Comparison of ENCODE assay signal across 8 cellular contexts in the genomic region with DNA sequence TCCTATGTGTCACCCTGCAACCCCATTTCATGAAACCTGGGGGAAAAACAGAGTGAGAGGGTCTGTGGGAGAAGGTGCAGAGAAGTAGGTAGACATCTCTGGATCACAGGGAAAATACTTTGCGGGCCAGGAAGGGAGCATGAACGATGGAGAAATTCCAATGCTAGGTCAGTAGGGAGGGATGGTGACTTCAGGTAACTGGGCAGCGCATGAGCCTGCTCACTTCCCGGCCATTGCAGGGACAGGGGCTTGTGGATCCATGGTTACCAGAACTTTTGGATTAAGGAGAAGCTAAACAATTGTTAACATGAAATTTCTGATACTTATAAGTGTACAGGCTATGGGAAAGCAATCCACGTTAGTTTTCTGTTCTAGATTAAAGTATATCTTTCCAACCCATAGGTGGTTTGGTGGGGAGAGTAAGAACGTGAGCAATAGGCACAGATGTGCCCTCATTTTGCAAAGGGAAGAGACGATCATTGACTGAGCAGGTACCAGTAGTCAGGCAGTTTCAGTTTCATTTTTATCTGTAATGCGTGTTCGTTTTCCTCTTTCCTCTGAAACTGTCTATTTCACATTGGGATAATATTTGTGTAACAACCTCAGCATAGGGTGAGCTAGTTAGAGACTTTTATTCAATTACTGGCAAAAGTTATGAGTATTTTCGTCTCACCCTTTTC.
DNase-seq lines count a peak whose midpoint lies in the region; ATAC-seq and FAIRE-seq lines count a peak whose summit lies in the region.

No MANE protein-coding gene starts in this region.

- ATAC-seq in GM18498 (IDR thresholded peaks at IDR 0.05; ENCODE audit: unreplicated experiment): peak; percentile 88
- peak; percentile 91 for ATAC-seq in GM21576 (IDR thresholded peaks at IDR 0.05; ENCODE audit: unreplicated experiment)

- DNase-seq in M059J (ENCODE audit: low read depth) (peak; percentile 46), hepatic stellate cell (ENCODE audit: low spot score) (no peak), 8988T (no peak)
- DNase-seq in NK-92 treated with Interleukin-12 subunit alpha and Interleukin-12 subunit beta, amount 100 ng/mL, for 24 hours (lab: John Stamatoyannopoulos, UW): no peak
- no peak for DNase-seq in stimulated activated CD4-positive, alpha-beta T cell treated with anti-CD3 and anti-CD28 coated beads, Interleukin-1b, Interleukin-23, amount 100 ng/mL, for 48 hours

- FAIRE-seq in islet of Langerhans (lab: Jason Lieb, UNC): peak; percentile 77
